Comparison of ENCODE assay signal across 1 cellular context in the genomic region with DNA sequence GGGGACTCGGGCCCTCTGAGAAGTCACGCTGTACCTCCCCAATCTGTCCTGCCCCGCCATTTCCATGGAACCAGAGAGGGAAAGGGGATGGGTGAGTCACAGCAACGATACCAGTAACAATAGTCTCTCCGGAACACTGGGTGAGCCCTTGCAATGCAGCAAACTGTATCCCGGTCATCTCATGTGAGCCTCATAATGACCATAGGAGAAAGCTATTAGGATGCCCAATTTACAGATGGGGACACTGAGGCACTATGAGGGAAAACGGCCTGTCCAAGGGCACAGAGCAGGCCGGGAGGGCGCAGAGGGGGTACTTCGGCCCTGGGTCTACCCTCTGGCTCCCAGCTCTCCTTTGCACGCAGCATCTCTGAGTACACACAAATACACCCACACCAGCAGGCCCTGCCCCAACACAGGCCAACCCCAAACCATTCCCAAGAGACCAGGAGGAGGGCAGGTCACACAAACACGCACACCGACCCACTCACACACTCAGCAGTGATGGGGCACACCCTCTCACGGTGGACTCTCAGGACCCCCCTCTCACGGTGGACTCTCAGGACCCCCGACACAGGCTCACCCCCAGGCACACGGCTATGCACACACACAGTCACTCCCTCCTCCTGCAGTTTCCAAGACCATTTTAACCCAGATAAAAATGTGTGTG.
TF ChIP-seq lines count a peak whose summit lies in the region.

No MANE protein-coding gene starts in this region.

TF ChIP-seq in H1, 55 proteins besides CTCF, POLR2A, EP300 and RAD21:
- TF ChIP-seq RBBP5 (IDR thresholded peaks at IDR 0.05; ENCODE audit: borderline replicate concordance, low read depth, low read length) (no peak), KDM1A (IDR thresholded peaks at IDR 0.05; ENCODE audit: borderline replicate concordance, low read length) (no peak), KDM4A (IDR thresholded peaks at IDR 0.05; ENCODE audit: low read depth, low read length, severe bottlenecking) (no peak), NRF1 (IDR thresholded peaks at IDR 0.05; ENCODE audit: low read depth, low read length) (no peak), TAF7 (optimal IDR thresholded peaks at IDR 0.05; ENCODE audit: borderline replicate concordance, low read depth, low read length) (no peak), SRF (IDR thresholded peaks at IDR 0.05; ENCODE audit: low read depth, low read length) (no peak)
- TF ChIP-seq, protein P1, sequence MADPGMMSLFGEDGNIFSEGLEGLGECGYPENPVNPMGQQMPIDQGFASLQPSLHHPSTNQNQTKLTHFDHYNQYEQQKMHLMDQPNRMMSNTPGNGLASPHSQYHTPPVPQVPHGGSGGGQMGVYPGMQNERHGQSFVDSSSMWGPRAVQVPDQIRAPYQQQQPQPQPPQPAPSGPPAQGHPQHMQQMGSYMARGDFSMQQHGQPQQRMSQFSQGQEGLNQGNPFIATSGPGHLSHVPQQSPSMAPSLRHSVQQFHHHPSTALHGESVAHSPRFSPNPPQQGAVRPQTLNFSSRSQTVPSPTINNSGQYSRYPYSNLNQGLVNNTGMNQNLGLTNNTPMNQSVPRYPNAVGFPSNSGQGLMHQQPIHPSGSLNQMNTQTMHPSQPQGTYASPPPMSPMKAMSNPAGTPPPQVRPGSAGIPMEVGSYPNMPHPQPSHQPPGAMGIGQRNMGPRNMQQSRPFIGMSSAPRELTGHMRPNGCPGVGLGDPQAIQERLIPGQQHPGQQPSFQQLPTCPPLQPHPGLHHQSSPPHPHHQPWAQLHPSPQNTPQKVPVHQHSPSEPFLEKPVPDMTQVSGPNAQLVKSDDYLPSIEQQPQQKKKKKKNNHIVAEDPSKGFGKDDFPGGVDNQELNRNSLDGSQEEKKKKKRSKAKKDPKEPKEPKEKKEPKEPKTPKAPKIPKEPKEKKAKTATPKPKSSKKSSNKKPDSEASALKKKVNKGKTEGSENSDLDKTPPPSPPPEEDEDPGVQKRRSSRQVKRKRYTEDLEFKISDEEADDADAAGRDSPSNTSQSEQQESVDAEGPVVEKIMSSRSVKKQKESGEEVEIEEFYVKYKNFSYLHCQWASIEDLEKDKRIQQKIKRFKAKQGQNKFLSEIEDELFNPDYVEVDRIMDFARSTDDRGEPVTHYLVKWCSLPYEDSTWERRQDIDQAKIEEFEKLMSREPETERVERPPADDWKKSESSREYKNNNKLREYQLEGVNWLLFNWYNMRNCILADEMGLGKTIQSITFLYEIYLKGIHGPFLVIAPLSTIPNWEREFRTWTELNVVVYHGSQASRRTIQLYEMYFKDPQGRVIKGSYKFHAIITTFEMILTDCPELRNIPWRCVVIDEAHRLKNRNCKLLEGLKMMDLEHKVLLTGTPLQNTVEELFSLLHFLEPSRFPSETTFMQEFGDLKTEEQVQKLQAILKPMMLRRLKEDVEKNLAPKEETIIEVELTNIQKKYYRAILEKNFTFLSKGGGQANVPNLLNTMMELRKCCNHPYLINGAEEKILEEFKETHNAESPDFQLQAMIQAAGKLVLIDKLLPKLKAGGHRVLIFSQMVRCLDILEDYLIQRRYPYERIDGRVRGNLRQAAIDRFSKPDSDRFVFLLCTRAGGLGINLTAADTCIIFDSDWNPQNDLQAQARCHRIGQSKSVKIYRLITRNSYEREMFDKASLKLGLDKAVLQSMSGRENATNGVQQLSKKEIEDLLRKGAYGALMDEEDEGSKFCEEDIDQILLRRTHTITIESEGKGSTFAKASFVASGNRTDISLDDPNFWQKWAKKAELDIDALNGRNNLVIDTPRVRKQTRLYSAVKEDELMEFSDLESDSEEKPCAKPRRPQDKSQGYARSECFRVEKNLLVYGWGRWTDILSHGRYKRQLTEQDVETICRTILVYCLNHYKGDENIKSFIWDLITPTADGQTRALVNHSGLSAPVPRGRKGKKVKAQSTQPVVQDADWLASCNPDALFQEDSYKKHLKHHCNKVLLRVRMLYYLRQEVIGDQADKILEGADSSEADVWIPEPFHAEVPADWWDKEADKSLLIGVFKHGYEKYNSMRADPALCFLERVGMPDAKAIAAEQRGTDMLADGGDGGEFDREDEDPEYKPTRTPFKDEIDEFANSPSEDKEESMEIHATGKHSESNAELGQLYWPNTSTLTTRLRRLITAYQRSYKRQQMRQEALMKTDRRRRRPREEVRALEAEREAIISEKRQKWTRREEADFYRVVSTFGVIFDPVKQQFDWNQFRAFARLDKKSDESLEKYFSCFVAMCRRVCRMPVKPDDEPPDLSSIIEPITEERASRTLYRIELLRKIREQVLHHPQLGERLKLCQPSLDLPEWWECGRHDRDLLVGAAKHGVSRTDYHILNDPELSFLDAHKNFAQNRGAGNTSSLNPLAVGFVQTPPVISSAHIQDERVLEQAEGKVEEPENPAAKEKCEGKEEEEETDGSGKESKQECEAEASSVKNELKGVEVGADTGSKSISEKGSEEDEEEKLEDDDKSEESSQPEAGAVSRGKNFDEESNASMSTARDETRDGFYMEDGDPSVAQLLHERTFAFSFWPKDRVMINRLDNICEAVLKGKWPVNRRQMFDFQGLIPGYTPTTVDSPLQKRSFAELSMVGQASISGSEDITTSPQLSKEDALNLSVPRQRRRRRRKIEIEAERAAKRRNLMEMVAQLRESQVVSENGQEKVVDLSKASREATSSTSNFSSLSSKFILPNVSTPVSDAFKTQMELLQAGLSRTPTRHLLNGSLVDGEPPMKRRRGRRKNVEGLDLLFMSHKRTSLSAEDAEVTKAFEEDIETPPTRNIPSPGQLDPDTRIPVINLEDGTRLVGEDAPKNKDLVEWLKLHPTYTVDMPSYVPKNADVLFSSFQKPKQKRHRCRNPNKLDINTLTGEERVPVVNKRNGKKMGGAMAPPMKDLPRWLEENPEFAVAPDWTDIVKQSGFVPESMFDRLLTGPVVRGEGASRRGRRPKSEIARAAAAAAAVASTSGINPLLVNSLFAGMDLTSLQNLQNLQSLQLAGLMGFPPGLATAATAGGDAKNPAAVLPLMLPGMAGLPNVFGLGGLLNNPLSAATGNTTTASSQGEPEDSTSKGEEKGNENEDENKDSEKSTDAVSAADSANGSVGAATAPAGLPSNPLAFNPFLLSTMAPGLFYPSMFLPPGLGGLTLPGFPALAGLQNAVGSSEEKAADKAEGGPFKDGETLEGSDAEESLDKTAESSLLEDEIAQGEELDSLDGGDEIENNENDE (IDR thresholded peaks at IDR 0.05; ENCODE audit: insufficient replicate concordance, low read length), result no peak
